Comparison of ENCODE assay signal across 21 cellular contexts in genomic region chr7:116283595-116284204, GRCh38.
"Had no signal": no experiment of that assay in that cellular context is flagged by ENCODE, and none has a peak within 500 bp of the region (broad histone marks: within the 10 kb centered on the region; RNA-seq: fewer than 3 reads in every experiment).

No MANE protein-coding gene starts in this region.

- H3K27me3 Mint-ChIP-seq: activated naive CD4-positive, alpha-beta T cell treated with anti-CD3 and anti-CD28 coated beads, Interleukin-2, amount 10 ng/mL, durations not matched to agents 7 days and 5 days had no signal

- ATAC-seq: activated T-cell treated with anti-CD3 and anti-CD28 coated beads, Interleukin-2, amount 50 U/mL, for 4 hours; activated T-helper 17 cell treated with anti-CD3 and anti-CD28 coated beads, Interleukin-2, amount 50 U/mL, for 72 hours; K562; T-helper 17 cell; WTC11 had no signal

- H3K9me3 Mint-ChIP-seq: activated CD4-positive, alpha-beta memory T cell treated with anti-CD3 and anti-CD28 coated beads for 36 hours; activated CD4-positive, alpha-beta T cell treated with anti-CD3 and anti-CD28 coated beads, Interleukin-2, amount 10 ng/mL, durations not matched to agents 7 days and 5 days; activated naive CD4-positive, alpha-beta T cell treated with anti-CD3 and anti-CD28 coated beads, Interleukin-2, amount 10 ng/mL, durations not matched to agents 7 days and 5 days; activated naive CD8-positive, alpha-beta T cell treated with anti-CD3 and anti-CD28 coated beads for 36 hours; activated T-cell treated with anti-CD3 and anti-CD28 coated beads, Interleukin-2, amount 50 U/mL, for 4 hours; activated T-helper 17 cell treated with anti-CD3 and anti-CD28 coated beads, Interleukin-2, amount 50 U/mL, for 72 hours; WTC11 had no signal

- DNase-seq: activated CD4-positive, alpha-beta memory T cell treated with anti-CD3 and anti-CD28 coated beads for 36 hours; activated CD4-positive, alpha-beta T cell treated with anti-CD3 and anti-CD28 coated beads, Interleukin-2, amount 10 ng/mL, durations not matched to agents 7 days and 5 days; activated CD4-positive, CD25-positive, alpha-beta regulatory T cell treated with anti-CD3 and anti-CD28 coated beads, Interleukin-2, amount 50 U/mL, for 72 hours; activated CD8-positive, alpha-beta memory T cell treated with anti-CD3 and anti-CD28 coated beads for 24 hours; activated gamma-delta T cell; activated naive CD4-positive, alpha-beta T cell treated with anti-CD3 and anti-CD28 coated beads, Interleukin-2, amount 10 ng/mL, durations not matched to agents 7 days and 5 days; activated naive CD8-positive, alpha-beta T cell treated with anti-CD3 and anti-CD28 coated beads for 36 hours; activated T-cell treated with anti-CD3 and anti-CD28 coated beads, Interleukin-2, amount 50 U/mL, for 4 hours; brain microvascular endothelial cell; Karpas-422; NCI-H1105 treated with DMSO at 0.1 percent for 48 hours; NCI-H1436 treated with DMSO at 0.1 percent for 48 hours; NCI-H187; NCI-H2081; NCI-H510A treated with DMSO at 0.1 percent for 48 hours; SIG-M5; T-helper 17 cell; T-helper 9 cell had no signal

- H3K36me3 Mint-ChIP-seq: activated CD4-positive, alpha-beta memory T cell treated with anti-CD3 and anti-CD28 coated beads for 36 hours; activated naive CD4-positive, alpha-beta T cell treated with anti-CD3 and anti-CD28 coated beads, Interleukin-2, amount 10 ng/mL, durations not matched to agents 7 days and 5 days; activated naive CD8-positive, alpha-beta T cell treated with anti-CD3 and anti-CD28 coated beads for 36 hours; WTC11 had no signal

- H3K27ac ChIP-seq: brain microvascular endothelial cell had no signal

- FAIRE-seq: K562 had no signal

- H3K4me3 ChIP-seq: K562 had no signal

- H3K27me3 ChIP-seq: brain microvascular endothelial cell had no signal

- H3K27ac Mint-ChIP-seq: activated CD4-positive, alpha-beta memory T cell treated with anti-CD3 and anti-CD28 coated beads for 36 hours; activated CD4-positive, alpha-beta T cell treated with anti-CD3 and anti-CD28 coated beads, Interleukin-2, amount 10 ng/mL, durations not matched to agents 7 days and 5 days; activated naive CD4-positive, alpha-beta T cell treated with anti-CD3 and anti-CD28 coated beads, Interleukin-2, amount 10 ng/mL, durations not matched to agents 7 days and 5 days; activated naive CD8-positive, alpha-beta T cell treated with anti-CD3 and anti-CD28 coated beads for 36 hours; activated T-helper 17 cell treated with anti-CD3 and anti-CD28 coated beads, Interleukin-2, amount 50 U/mL, for 72 hours; T-helper 17 cell; WTC11 had no signal

- H3K4me3 Mint-ChIP-seq: activated CD4-positive, alpha-beta memory T cell treated with anti-CD3 and anti-CD28 coated beads for 36 hours; activated CD4-positive, alpha-beta T cell treated with anti-CD3 and anti-CD28 coated beads, Interleukin-2, amount 10 ng/mL, durations not matched to agents 7 days and 5 days; activated naive CD4-positive, alpha-beta T cell treated with anti-CD3 and anti-CD28 coated beads, Interleukin-2, amount 10 ng/mL, durations not matched to agents 7 days and 5 days; activated naive CD8-positive, alpha-beta T cell treated with anti-CD3 and anti-CD28 coated beads for 36 hours; activated T-cell treated with anti-CD3 and anti-CD28 coated beads, Interleukin-2, amount 50 U/mL, for 4 hours; activated T-helper 17 cell treated with anti-CD3 and anti-CD28 coated beads, Interleukin-2, amount 50 U/mL, for 72 hours; T-helper 17 cell; WTC11 had no signal

- H3K4me1 Mint-ChIP-seq: activated T-helper 17 cell treated with anti-CD3 and anti-CD28 coated beads, Interleukin-2, amount 50 U/mL, for 72 hours; WTC11 had no signal

- H3K36me3 ChIP-seq: brain microvascular endothelial cell had no signal
